Comparison of ENCODE assay signal across 20 cellular contexts in the genomic region with DNA sequence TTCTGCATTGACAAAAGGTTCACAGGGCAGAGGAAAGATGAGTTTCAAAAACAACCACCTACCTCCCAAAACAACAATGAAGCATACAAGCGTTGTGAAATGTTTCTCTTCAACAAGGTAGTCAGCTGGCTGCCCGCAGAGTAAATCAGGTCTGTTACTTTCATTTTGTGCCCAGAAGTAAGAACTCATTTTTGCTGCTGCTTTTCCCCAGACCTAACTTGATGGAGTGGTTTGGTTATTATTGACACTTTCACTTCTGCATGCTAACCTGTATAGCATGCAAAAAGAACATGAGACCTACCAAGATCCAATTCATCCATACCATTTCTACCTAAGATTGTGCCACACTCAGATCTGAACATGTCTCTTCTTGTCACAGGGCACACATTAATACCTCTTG. TPM values are rescaled to one million over a fixed set of nuclear protein-coding genes. Genes with fewer than 3 reads are reported as not detected.
A peak's percentile ranks its signal among the peaks of the same experiment; 100 is the strongest.
DNase-seq lines count a peak whose midpoint lies in the region; ATAC-seq and TF ChIP-seq lines count a peak whose summit lies in the region.
"Had no signal": no experiment of that assay in that cellular context is flagged by ENCODE, and none has a peak within 500 bp of the region (broad histone marks: within the 10 kb centered on the region; RNA-seq: fewer than 3 reads in every experiment).

No MANE protein-coding gene starts in this region.

- DNase-seq in GM12864 (ENCODE audit: low read depth) (peak; percentile 35), amniotic epithelial cell (ENCODE audit: low read depth) (peak; percentile 6), NCI-H1930 (lab: John Stamatoyannopoulos, UW) (no peak), dedifferentiated amniotic fluid mesenchymal stem cell (ENCODE audit: extremely low spot score) (no peak)
- DNase-seq in activated T-cell treated with anti-CD3 and anti-CD28 coated beads, Interleukin-2, amount 50 U/mL, for 72 hours, result no peak
- DNase-seq in activated CD4-positive, CD25-positive, alpha-beta regulatory T cell treated with anti-CD3 and anti-CD28 coated beads, Interleukin-2, amount 50 U/mL, for 72 hours, result no peak
- DNase-seq: activated T-cell treated with anti-CD3 and anti-CD28 coated beads, Interleukin-2, amount 50 U/mL, for 1 hour; DMS79; effector CD4-positive, alpha-beta T cell; foreskin keratinocyte; MG63; NCI-H446; stimulated activated CD4-positive, alpha-beta T cell treated with anti-CD3 and anti-CD28 coated beads, Interleukin-2, amount 100 ng/mL, for 48 hours had no signal

- H3K27ac Mint-ChIP-seq in activated T-cell treated with anti-CD3 and anti-CD28 coated beads, Interleukin-2, amount 50 U/mL, for 72 hours, result no peak overlapping the region
- H3K27ac Mint-ChIP-seq: stimulated activated naive CD8-positive, alpha-beta T cell treated with anti-CD3 and anti-CD28 coated beads, Interleukin-15, Interleukin-2, amounts not matched to agents 100 ng/mL and 50 ng/mL, for 24 hours had no signal

- peaks cover 0 to 2% of the 10 kb centered on the region in 2 donors for H3K36me3 Mint-ChIP-seq in activated T-cell treated with anti-CD3 and anti-CD28 coated beads, Interleukin-2, amount 50 U/mL, for 72 hours (ENCODE audit: insufficient read depth in 2 of 2)

- ATAC-seq in GM21447 (IDR thresholded peaks at IDR 0.05; ENCODE audit: unreplicated experiment), result peak; percentile 69
- peak; percentile 60 for ATAC-seq in HG03432 (IDR thresholded peaks at IDR 0.05; ENCODE audit: unreplicated experiment)
- no peak for ATAC-seq in activated T-cell treated with anti-CD3 and anti-CD28 coated beads, Interleukin-2, amount 50 U/mL, for 72 hours (replicated peaks in 1 of 2)
- ATAC-seq: foreskin keratinocyte had no signal

- TF ChIP-seq CTCF in GM12864 (IDR thresholded peaks at IDR 0.05; ENCODE audit: low read depth, low read length, missing control alignments), result no peak

- peak overlapping the region in 1 of 2 donors; percentile 14 for H3K4me3 Mint-ChIP-seq in activated T-cell treated with anti-CD3 and anti-CD28 coated beads, Interleukin-2, amount 50 U/mL, for 72 hours
- H3K4me3 Mint-ChIP-seq: stimulated activated naive CD8-positive, alpha-beta T cell treated with anti-CD3 and anti-CD28 coated beads, Interleukin-15, Interleukin-2, amounts not matched to agents 100 ng/mL and 50 ng/mL, for 24 hours had no signal

- H3K4me1 Mint-ChIP-seq in activated T-cell treated with anti-CD3 and anti-CD28 coated beads, Interleukin-2, amount 50 U/mL, for 72 hours (ENCODE audit: low read depth), result no peaks in the 10 kb centered on the region

- no peak overlapping the region for H3K4me3 ChIP-seq in GM12864 (ENCODE audit: low read depth, low read length)
- H3K4me3 ChIP-seq: ascending aorta, MG63, SJSA1 had no signal

- no peaks in the 10 kb centered on the region for H3K9me3 Mint-ChIP-seq in activated T-cell treated with anti-CD3 and anti-CD28 coated beads, Interleukin-2, amount 50 U/mL, for 72 hours
- H3K9me3 Mint-ChIP-seq: stimulated activated naive CD8-positive, alpha-beta T cell treated with anti-CD3 and anti-CD28 coated beads, Interleukin-15, Interleukin-2, amounts not matched to agents 100 ng/mL and 50 ng/mL, for 24 hours had no signal

- peaks cover 5% of the 10 kb centered on the region for H3K27me3 Mint-ChIP-seq in activated T-cell treated with anti-CD3 and anti-CD28 coated beads, Interleukin-2, amount 50 U/mL, for 72 hours (ENCODE audit: low read depth)
- H3K27me3 Mint-ChIP-seq: stimulated activated naive CD8-positive, alpha-beta T cell treated with anti-CD3 and anti-CD28 coated beads, Interleukin-15, Interleukin-2, amounts not matched to agents 100 ng/mL and 50 ng/mL, for 24 hours had no signal

RNA-seq across cellular contexts. Expression of gene SLC9C2, which starts 1.3 kb away (rescaled TPM):
- total RNA-seq in activated T-cell treated with anti-CD3 and anti-CD28 coated beads, Interleukin-2, amount 50 U/mL, for 72 hours, result not detected
- total RNA-seq: ascending aorta, foreskin keratinocyte, H1, SJSA1 had no signal

RNA-seq across cellular contexts. Expression of gene TEX50, which starts 33.5 kb away (rescaled TPM):
- not detected for total RNA-seq in activated T-cell treated with anti-CD3 and anti-CD28 coated beads, Interleukin-2, amount 50 U/mL, for 72 hours
- total RNA-seq: ascending aorta, foreskin keratinocyte, H1, myocyte, SJSA1 had no signal

Comparison
In these comparisons a context has a peak if more than half of its experiments do, and no peak if none do; other contexts are left out.
1. DNase-seq: peak in GM12864 (single experiment) and amniotic epithelial cell (single experiment); none in NCI-H1930 (0 of 2), activated T-cell treated with anti-CD3 and anti-CD28 coated beads, Interleukin-2, amount 50 U/mL, for 72 hours (0 of 2), dedifferentiated amniotic fluid mesenchymal stem cell (single experiment) and activated CD4-positive, CD25-positive, alpha-beta regulatory T cell treated with anti-CD3 and anti-CD28 coated beads, Interleukin-2, amount 50 U/mL, for 72 hours (single experiment).
2. ATAC-seq: peak in GM21447 (single experiment) and HG03432 (single experiment); none in activated T-cell treated with anti-CD3 and anti-CD28 coated beads, Interleukin-2, amount 50 U/mL, for 72 hours (0 of 2).